Comparison of ENCODE assay signal across 18 cellular contexts in the genomic region with DNA sequence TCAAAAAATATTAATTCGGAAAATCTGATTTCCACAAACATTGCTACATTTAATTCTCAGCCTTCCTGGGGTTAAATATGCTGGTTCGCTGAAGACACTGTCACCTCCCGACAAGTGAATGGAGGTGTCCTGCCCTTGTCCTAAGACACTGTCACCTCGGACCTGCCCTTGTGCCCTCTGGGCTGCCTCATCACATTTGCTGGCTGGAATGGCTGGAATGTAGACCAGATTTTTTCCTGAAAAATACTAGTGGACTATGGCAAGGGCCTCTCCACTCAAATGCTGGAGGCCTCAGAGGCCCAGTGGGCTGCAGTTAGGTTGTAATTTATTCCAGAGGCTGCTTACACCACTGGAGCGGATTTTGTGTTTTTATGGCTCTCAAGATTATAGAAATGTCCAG. TPM values are rescaled to one million over a fixed set of nuclear protein-coding genes. Genes with fewer than 3 reads are reported as not detected.
DNase-seq lines count a peak whose midpoint lies in the region; FAIRE-seq and TF ChIP-seq lines count a peak whose summit lies in the region.
"Had no signal": no experiment of that assay in that cellular context is flagged by ENCODE, and none has a peak within 500 bp of the region (broad histone marks: within the 10 kb centered on the region; RNA-seq: fewer than 3 reads in every experiment).

No MANE protein-coding gene starts in this region.

- H3K4me3 ChIP-seq in Caco-2 (ENCODE audit: low read depth, low read length), result no peak overlapping the region
- H3K4me3 ChIP-seq in H1 (ENCODE audit: extremely low read depth in 1 of 4, insufficient read depth in 2 of 4, low read depth in 3 of 4, low read length in 4 of 4), result no peak overlapping the region
- no peak overlapping the region for H3K4me3 ChIP-seq in neural progenitor cell
- H3K4me3 ChIP-seq: A549 had no signal

- no peak overlapping the region for H2BK5ac ChIP-seq in H1 (ENCODE audit: low read depth, low read length)

- no peaks in the 10 kb centered on the region for H3F3A ChIP-seq in neural progenitor cell (ENCODE audit: low read depth)

- H3K27ac Mint-ChIP-seq in Caco-2 (ENCODE audit: unreplicated experiment) (no peak overlapping the region), neural progenitor cell (peak overlapping the region; percentile 64)
- H3K27ac Mint-ChIP-seq in activated T-helper 1 cell treated with anti-CD3 and anti-CD28 coated beads, Interleukin-12 subunit alpha, Interleukin-12 subunit beta, Interleukin-2, Interleukin-4 antibody, amounts not matched to agents 30 ng/mL and 10 ng/mL and 1 ng/mL, durations not matched to agents 14 hours and 24 hours and 36 hours, result no peak overlapping the region
- H3K27ac Mint-ChIP-seq: CD4-positive, alpha-beta memory T cell had no signal

- H4K91ac ChIP-seq in H1 (replicated peaks; ENCODE audit: insufficient read length, low read length), result no peak overlapping the region

- H2BK12ac ChIP-seq in H1 (ENCODE audit: low read depth, low read length), result no peak overlapping the region

- no peak overlapping the region for H2AK5ac ChIP-seq in H1 (ENCODE audit: low read depth, low read length)

- H2BK120ac ChIP-seq in H1 (replicated peaks; ENCODE audit: low read depth, low read length), result no peak overlapping the region

- H3K27me3 Mint-ChIP-seq in Caco-2 (ENCODE audit: insufficient read depth, unreplicated experiment) (peaks cover 12% of the 10 kb centered on the region), neural progenitor cell (ENCODE audit: insufficient read depth, low read depth) (no peaks in the 10 kb centered on the region)
- peaks cover 4% of the 10 kb centered on the region for H3K27me3 Mint-ChIP-seq in activated T-helper 1 cell treated with anti-CD3 and anti-CD28 coated beads, Interleukin-12 subunit alpha, Interleukin-12 subunit beta, Interleukin-2, Interleukin-4 antibody, amounts not matched to agents 30 ng/mL and 10 ng/mL and 1 ng/mL, durations not matched to agents 14 hours and 24 hours and 36 hours (ENCODE audit: insufficient read depth)

- no peaks in the 10 kb centered on the region for H3K4me1 Mint-ChIP-seq in Caco-2 (ENCODE audit: low read depth, unreplicated experiment)
- peaks cover 5% of the 10 kb centered on the region for H3K4me1 Mint-ChIP-seq in neural progenitor cell
- no peaks in the 10 kb centered on the region for H3K4me1 Mint-ChIP-seq in activated T-helper 1 cell treated with anti-CD3 and anti-CD28 coated beads, Interleukin-12 subunit alpha, Interleukin-12 subunit beta, Interleukin-2, Interleukin-4 antibody, amounts not matched to agents 30 ng/mL and 10 ng/mL and 1 ng/mL, durations not matched to agents 14 hours and 24 hours and 36 hours (ENCODE audit: low read depth)

- no peak overlapping the region for H2AFZ ChIP-seq in H1 (ENCODE audit: low read length)
- no peak overlapping the region for H2AFZ ChIP-seq in neural progenitor cell (replicated peaks)

- peak; percentile 32 to 57 for DNase-seq in Caco-2
- peak; percentile 51 for DNase-seq in ELF-1 (ENCODE audit: low read depth, low spot score)
- DNase-seq in H1 (ENCODE audit: low read depth in 1 of 2, low spot score in 2 of 2), result no peak
- DNase-seq in neural progenitor cell (ENCODE audit: low spot score), result no peak
- DNase-seq in activated T-helper 1 cell treated with anti-CD3 and anti-CD28 coated beads, Interleukin-12 subunit alpha, Interleukin-12 subunit beta, Interleukin-2, Interleukin-4 antibody, amounts not matched to agents 30 ng/mL and 10 ng/mL and 1 ng/mL, durations not matched to agents 14 hours and 24 hours and 36 hours (ENCODE audit: low spot score), result no peak
- DNase-seq in NOMO-1 treated with dmso at 0.1 percent for 144 hours (lab: John Stamatoyannopoulos, UW; ENCODE audit: unreplicated experiment), result no peak
- DNase-seq: BE2C; CD4-positive, alpha-beta memory T cell; DMS153; DMS79 treated with DMSO at 0.1 percent for 48 hours; EL; GDM1; IMR-90 had no signal

- H4K20me1 ChIP-seq in H1 (replicated peaks in 1 of 2; ENCODE audit: control insufficient read depth in 1 of 2, insufficient read depth in 2 of 2, low read length in 2 of 2), result peaks cover 0 to 4% of the 10 kb centered on the region in 2 experiments
- no peaks in the 10 kb centered on the region for H4K20me1 ChIP-seq in neural progenitor cell (ENCODE audit: low read depth)

- no peak for TF ChIP-seq POLR2A in H1 (IDR thresholded peaks at IDR 0.05; ENCODE audit: control extremely low read depth in 1 of 2, low read depth in 2 of 2, low read length in 2 of 2)

- POLR2A ChIA-PET in Caco-2 (lab: Charles Lee), result no interaction called here
- POLR2A ChIA-PET in H1 (lab: Charles Lee; ENCODE audit: partially characterized antibody), result no interaction called here

- H3K4me1 ChIP-seq in Caco-2 (0 out of 2 replicates have a peak, but pooled peaks cover 3% of the 10 kb centered on the region), H1 (replicated peaks in 1 of 4; ENCODE audit: control insufficient read depth in 3 of 4, insufficient read depth in 4 of 4, low read length in 3 of 4) (no peaks in the 10 kb centered on the region), neural progenitor cell (no peaks in the 10 kb centered on the region)
- H3K4me1 ChIP-seq: A549, BE2C had no signal

- H2BK20ac ChIP-seq in H1 (ENCODE audit: low read length), result no peak overlapping the region

- intact Hi-C loops in Caco-2 (cut with micrococcal nuclease; ENCODE audit: unreplicated experiment), result no loop called here
- intact Hi-C loops in activated T-helper 1 cell treated with anti-CD3 and anti-CD28 coated beads, Interleukin-12 subunit alpha, Interleukin-12 subunit beta, Interleukin-2, Interleukin-4 antibody, amounts not matched to agents 30 ng/mL and 10 ng/mL and 1 ng/mL, durations not matched to agents 14 hours and 24 hours and 36 hours (cut with micrococcal nuclease), result no loop called here

- H3K79me1 ChIP-seq in H1 (ENCODE audit: low read depth, low read length), result peaks cover 2% of the 10 kb centered on the region

- CTCF ChIA-PET in Caco-2 (lab: Charles Lee), result no interaction called here
- CTCF ChIA-PET in H1 (lab: Charles Lee; ENCODE audit: partially characterized antibody), result no interaction called here

- no peak overlapping the region for H4K8ac ChIP-seq in H1 (ENCODE audit: extremely low read depth, insufficient read depth, low read length)

- no peak overlapping the region for H3K56ac ChIP-seq in H1 (replicated peaks; ENCODE audit: insufficient read length, low read depth, low read length)

- no peak overlapping the region for H4K5ac ChIP-seq in H1 (ENCODE audit: insufficient read length, low read depth, low read length)

- H3K14ac ChIP-seq in H1 (ENCODE audit: insufficient read length), result no peak overlapping the region

- H3K9me3 Mint-ChIP-seq in Caco-2 (ENCODE audit: unreplicated experiment), result no peaks in the 10 kb centered on the region
- peaks cover 3% of the 10 kb centered on the region for H3K9me3 Mint-ChIP-seq in neural progenitor cell
- H3K9me3 Mint-ChIP-seq in activated T-helper 1 cell treated with anti-CD3 and anti-CD28 coated beads, Interleukin-12 subunit alpha, Interleukin-12 subunit beta, Interleukin-2, Interleukin-4 antibody, amounts not matched to agents 30 ng/mL and 10 ng/mL and 1 ng/mL, durations not matched to agents 14 hours and 24 hours and 36 hours, result no peaks in the 10 kb centered on the region

- no peak for FAIRE-seq in H1 (lab: Jason Lieb, UNC)
- FAIRE-seq: A549, D721Med, GM12892 had no signal

- no peaks in the 10 kb centered on the region for H3K36me3 Mint-ChIP-seq in Caco-2 (ENCODE audit: insufficient read depth, unreplicated experiment)
- no peaks in the 10 kb centered on the region for H3K36me3 Mint-ChIP-seq in neural progenitor cell
- no peaks in the 10 kb centered on the region for H3K36me3 Mint-ChIP-seq in activated T-helper 1 cell treated with anti-CD3 and anti-CD28 coated beads, Interleukin-12 subunit alpha, Interleukin-12 subunit beta, Interleukin-2, Interleukin-4 antibody, amounts not matched to agents 30 ng/mL and 10 ng/mL and 1 ng/mL, durations not matched to agents 14 hours and 24 hours and 36 hours (ENCODE audit: low read depth)
- H3K36me3 Mint-ChIP-seq: CD4-positive, alpha-beta memory T cell had no signal

- BruUV-seq in Caco-2 (replicated peaks; lab: Mats Ljungman, UMichigan), result no TSS peak

- H3K27ac ChIP-seq in H1 (ENCODE audit: low read depth, low read length) (no peak overlapping the region), neural progenitor cell (no peak overlapping the region)
- H3K27ac ChIP-seq: A549, C4-2B had no signal

- H3K4me2 ChIP-seq in H1 (ENCODE audit: insufficient read depth in 1 of 2, low read depth in 2 of 2, low read length in 2 of 2) (no peak overlapping the region), neural progenitor cell (no peak overlapping the region)
- H3K4me2 ChIP-seq: A549 had no signal

- no peaks in the 10 kb centered on the region for H3K36me3 ChIP-seq in Caco-2 (ENCODE audit: control insufficient read depth, insufficient read depth, low read length)
- no peaks in the 10 kb centered on the region for H3K36me3 ChIP-seq in H1 (ENCODE audit: control insufficient read depth in 2 of 4, insufficient read depth in 4 of 4, low read length in 3 of 4)
- no peaks in the 10 kb centered on the region for H3K36me3 ChIP-seq in neural progenitor cell
- H3K36me3 ChIP-seq: BE2C had no signal

- peaks cover 2% of the 10 kb centered on the region; the same call in 1 of the 2 replicates for H3K23me2 ChIP-seq in H1 (ENCODE audit: low read depth, low read length)

- H3K27me3 ChIP-seq in Caco-2 (replicated peaks; ENCODE audit: control insufficient read depth, insufficient read depth, low read length) (no peaks in the 10 kb centered on the region), H1 (replicated peaks in 1 of 4; ENCODE audit: control insufficient read depth in 3 of 4, extremely low read depth in 1 of 4, insufficient read depth in 3 of 4, low read length in 3 of 4) (peaks cover 0 to under 1% (median 0%) of the 10 kb centered on the region in 4 experiments; a peak in 2 of 7 replicates), neural progenitor cell (no peaks in the 10 kb centered on the region)
- H3K27me3 ChIP-seq: BE2C had no signal

- H3K4me3 Mint-ChIP-seq in Caco-2 (ENCODE audit: unreplicated experiment) (no peak overlapping the region), neural progenitor cell (no peak overlapping the region)
- no peak overlapping the region for H3K4me3 Mint-ChIP-seq in activated T-helper 1 cell treated with anti-CD3 and anti-CD28 coated beads, Interleukin-12 subunit alpha, Interleukin-12 subunit beta, Interleukin-2, Interleukin-4 antibody, amounts not matched to agents 30 ng/mL and 10 ng/mL and 1 ng/mL, durations not matched to agents 14 hours and 24 hours and 36 hours
- H3K4me3 Mint-ChIP-seq: CD4-positive, alpha-beta memory T cell had no signal

- H2BK15ac ChIP-seq in H1 (ENCODE audit: low read length), result no peak overlapping the region

- WGBS in H1 (ENCODE audit: extremely low coverage in 1 of 2, insufficient coverage in 1 of 2, insufficient read length in 1 of 2, insufficient replicate concordance in 2 of 2, low coverage in 1 of 2, low lambda C conversion rate in 2 of 2, missing lambda C conversion rate in 1 of 2), 2 experiments, result 92% methylated on average over 5 of the region's 5 CpGs; no CpG with 5 or more reads in 1 of the 2 experiments

- TF ChIP-seq CTCF in Caco-2 (IDR thresholded peaks at IDR 0.05; ENCODE audit: insufficient read depth in 1 of 2, low read depth in 1 of 2, low read length in 1 of 2, severe bottlenecking in 1 of 2, unreplicated experiment in 1 of 2) (no peak), H1 (IDR thresholded peaks at IDR 0.05; ENCODE audit: control extremely low read depth in 1 of 3, insufficient read depth in 1 of 3, low read depth in 1 of 3, low read length in 3 of 3) (no peak), neural progenitor cell (IDR thresholded peaks at IDR 0.05) (no peak)

- TF ChIP-seq EP300 in H1 (IDR thresholded peaks at IDR 0.05; ENCODE audit: borderline replicate concordance in 1 of 2, low read depth in 2 of 2, low read length in 2 of 2), result no peak

- H3K9ac ChIP-seq in H1 (replicated peaks in 1 of 4; ENCODE audit: extremely low read depth in 1 of 4, low read depth in 3 of 4, low read length in 3 of 4) (no peak overlapping the region), neural progenitor cell (no peak overlapping the region)

- H3K9me3 ChIP-seq in Caco-2 (no peaks in the 10 kb centered on the region), H1 (ENCODE audit: insufficient read depth in 2 of 2, low read depth in 1 of 2, low read length in 1 of 2) (peaks cover 15 to 30% of the 10 kb centered on the region in 2 experiments; a peak in 3 of 4 replicates), neural progenitor cell (ENCODE audit: low read depth) (no peaks in the 10 kb centered on the region)
- H3K9me3 ChIP-seq: A549, BE2C had no signal

- H3K4ac ChIP-seq in H1 (replicated peaks; ENCODE audit: insufficient read length, low read depth, low read length), result no peak overlapping the region

- H3K18ac ChIP-seq in H1 (ENCODE audit: extremely low read depth, low read length), result no peak overlapping the region

- TF ChIP-seq RAD21 in H1 (IDR thresholded peaks at IDR 0.05 in 1 of 2, conservative IDR thresholded peaks at IDR 0.05 in 1 of 2; ENCODE audit: low read depth in 2 of 2, low read length in 2 of 2), result no peak

- H3K79me2 ChIP-seq in H1 (ENCODE audit: control insufficient read depth in 1 of 2, insufficient read depth in 2 of 2, low read length in 2 of 2) (no peaks in the 10 kb centered on the region), neural progenitor cell (ENCODE audit: low read depth) (no peaks in the 10 kb centered on the region)

- H3K23ac ChIP-seq in H1 (ENCODE audit: insufficient read length), result no peak overlapping the region

RNA-seq across cellular contexts. Expression of gene CACNA1B, which starts 28.2 kb away (rescaled TPM):
- total RNA-seq in Caco-2 (2022) (0.07 and 0.11 TPM in 2 replicates), neural progenitor cell (ENCODE audit: low replicate concordance) (0.30 and 1.5 TPM in 2 replicates)
- total RNA-seq in H1 (2021; fragmentation: NEBNext Ultra II Directional; extraction: Animal tissue kit (Norgen Biotek cat#: 25700)), result 5.1 and 5.7 TPM in 2 replicates
- 1.5 and 2.6 TPM in 2 replicates for polyA plus RNA-seq in H1 (2011; rRNA removed)
- polyA plus RNA-seq in H1 (2011; cell fraction: cytosol; rRNA removed), result 1.3 TPM
- polyA plus RNA-seq in H1 (2011; cell fraction: nucleus; rRNA removed), result 7.9 TPM
- 1.6 to 2.3 TPM (median 2.0 TPM) in 4 replicates for polyA plus RNA-seq in H1 (2012, experiment 1 of 2)
- polyA plus RNA-seq in H1 (2012, experiment 2 of 2), result 0.79 TPM
- polyA plus RNA-seq in H1 (2013, experiment 1 of 2), result 2.8 TPM
- polyA plus RNA-seq in H1 (2013, experiment 2 of 2), result 2.8 TPM
- polyA minus RNA-seq in H1 (2011; rRNA and poly(A)+ RNA removed), result 7.0 and 8.0 TPM in 2 replicates
- polyA minus RNA-seq in H1 (2011; cell fraction: cytosol; rRNA and poly(A)+ RNA removed), result 2.8 TPM
- polyA minus RNA-seq in H1 (2011; cell fraction: nucleus; rRNA and poly(A)+ RNA removed), result 10.6 TPM
- not detected in 2 replicates for total RNA-seq in activated T-helper 1 cell treated with anti-CD3 and anti-CD28 coated beads, Interleukin-12 subunit alpha, Interleukin-12 subunit beta, Interleukin-2, Interleukin-4 antibody, amounts not matched to agents 30 ng/mL and 10 ng/mL and 1 ng/mL, durations not matched to agents 14 hours and 24 hours and 36 hours
- total RNA-seq: CD4-positive, alpha-beta memory T cell; H4; IMR-90 had no signal
- polyA plus RNA-seq: CD4-positive, alpha-beta memory T cell had no signal

Comparison
In these comparisons a context has a peak if more than half of its experiments do, and no peak if none do; other contexts are left out.
1. DNase-seq: peak in Caco-2 (2 of 2) and ELF-1 (single experiment); none in H1 (0 of 2), neural progenitor cell (single experiment), activated T-helper 1 cell treated with anti-CD3 and anti-CD28 coated beads, Interleukin-12 subunit alpha, Interleukin-12 subunit beta, Interleukin-2, Interleukin-4 antibody, amounts not matched to agents 30 ng/mL and 10 ng/mL and 1 ng/mL, durations not matched to agents 14 hours and 24 hours and 36 hours (single experiment) and NOMO-1 treated with dmso at 0.1 percent for 144 hours (single experiment).